In the genomic region with DNA sequence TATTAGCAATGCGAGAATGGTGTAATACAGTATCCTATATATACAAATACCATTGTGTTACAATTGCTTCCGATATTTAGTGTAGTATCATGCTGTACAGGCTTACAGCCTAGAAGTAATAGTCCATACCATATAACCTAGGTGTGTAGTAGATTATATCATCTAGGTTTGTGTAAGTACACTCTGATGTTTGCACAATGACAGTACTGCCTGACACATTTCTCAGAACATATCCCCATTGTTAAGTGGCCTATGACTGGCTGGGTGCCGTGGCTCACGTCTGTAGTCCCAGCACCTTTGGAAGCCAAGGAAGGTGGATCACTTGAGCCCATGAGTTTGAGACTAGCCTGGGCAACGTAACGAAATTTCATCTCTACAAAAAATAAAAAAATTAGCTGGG, we compare ENCODE assay signal across 19 cellular contexts.
DNase-seq lines count a peak whose midpoint lies in the region; ATAC-seq, FAIRE-seq and TF ChIP-seq lines count a peak whose summit lies in the region.
"Had no signal": no experiment of that assay in that cellular context is flagged by ENCODE, and none has a peak within 500 bp of the region (broad histone marks: within the 10 kb centered on the region; RNA-seq: fewer than 3 reads in every experiment).

No MANE protein-coding gene starts in this region.

- no peaks in the 10 kb centered on the region for H3K36me3 ChIP-seq in bronchial epithelial cell (ENCODE audit: control insufficient read depth, insufficient read depth, low read length)

- DNase-seq in GM12891 (ENCODE audit: insufficient read length, low spot score) (no peak), H54 (ENCODE audit: insufficient read length, low spot score) (no peak), bronchial epithelial cell (ENCODE audit: low read depth) (peak; percentile 10), cerebellar nuclear complex (lab: John Stamatoyannopoulos, UW) (no peak), NCI-H2107 (lab: John Stamatoyannopoulos, UW) (no peak)
- DNase-seq: C1 segment of cervical spinal cord; Calu3; CD4-positive, alpha-beta memory T cell; COR-L47; DMS79; EL; GDM1; GOT3; H7; HCEC 1CT had no signal

- FAIRE-seq in GM12891 (lab: Jason Lieb, UNC) (peak; percentile 45), H54 (lab: Jason Lieb, UNC) (peak; percentile 52), bronchial epithelial cell (lab: Jason Lieb, UNC) (no peak)
- FAIRE-seq: GM12878, GM18507 had no signal

- no peaks in the 10 kb centered on the region for H3K27me3 ChIP-seq in bronchial epithelial cell (ENCODE audit: control insufficient read depth, insufficient read depth, low read length)

- H3K9me3 Mint-ChIP-seq in nephron: peaks cover 10% of the 10 kb centered on the region
- H3K9me3 Mint-ChIP-seq: CD4-positive, alpha-beta memory T cell had no signal

- H3K4me3 ChIP-seq in bronchial epithelial cell (ENCODE audit: low read depth, low read length): no peak overlapping the region
- H3K4me3 ChIP-seq: GM12878 had no signal

- peaks cover 20% of the 10 kb centered on the region for H3K36me3 Mint-ChIP-seq in nephron (ENCODE audit: low read depth)

- peaks cover 20% of the 10 kb centered on the region for H3K4me1 Mint-ChIP-seq in nephron
- H3K4me1 Mint-ChIP-seq: CD4-positive, alpha-beta memory T cell had no signal

- no peak overlapping the region for H3K4me3 Mint-ChIP-seq in nephron
- H3K4me3 Mint-ChIP-seq: CD4-positive, alpha-beta memory T cell had no signal

- no peaks in the 10 kb centered on the region for H3K27me3 Mint-ChIP-seq in nephron (ENCODE audit: low read depth)
- H3K27me3 Mint-ChIP-seq: CD4-positive, alpha-beta memory T cell had no signal

- peak overlapping the region in 2 of 3 experiments; percentile 6 to 22 for H3K27ac Mint-ChIP-seq in nephron

- TF ChIP-seq POLR2A in GM12891 (IDR thresholded peaks at IDR 0.05; ENCODE audit: low read depth, low read length): no peak
- no peak for TF ChIP-seq POLR2A in H54 (IDR thresholded peaks at IDR 0.05; ENCODE audit: low read depth, low read length)

- no peak for ATAC-seq in GM21737 (IDR thresholded peaks at IDR 0.05; ENCODE audit: unreplicated experiment)
- ATAC-seq: GM12878 had no signal

- TF ChIP-seq CTCF in bronchial epithelial cell (IDR thresholded peaks at IDR 0.05; ENCODE audit: insufficient read depth, low read length, severe bottlenecking): no peak
- no peak for TF ChIP-seq CTCF in nephron (IDR thresholded peaks at IDR 0.05; ENCODE audit: unreplicated experiment in 3 of 3)

TF ChIP-seq in GM12891, 5 proteins besides CTCF, POLR2A, EP300 and RAD21:
- no peak for TF ChIP-seq PAX5 (IDR thresholded peaks at IDR 0.05; ENCODE audit: insufficient read depth, low read length, severe bottlenecking)
- no peak for TF ChIP-seq POU2F2 (IDR thresholded peaks at IDR 0.05; ENCODE audit: low read depth, low read length)
- TF ChIP-seq POLR2AphosphoS5 (IDR thresholded peaks at IDR 0.05; ENCODE audit: low read depth, low read length): no peak
- no peak for TF ChIP-seq TAF1 (IDR thresholded peaks at IDR 0.05; ENCODE audit: low read depth, low read length)
- TF ChIP-seq SPI1 (IDR thresholded peaks at IDR 0.05; ENCODE audit: low read depth, low read length): no peak
